Comparison of ENCODE assay signal across 9 cellular contexts in the genomic region with DNA sequence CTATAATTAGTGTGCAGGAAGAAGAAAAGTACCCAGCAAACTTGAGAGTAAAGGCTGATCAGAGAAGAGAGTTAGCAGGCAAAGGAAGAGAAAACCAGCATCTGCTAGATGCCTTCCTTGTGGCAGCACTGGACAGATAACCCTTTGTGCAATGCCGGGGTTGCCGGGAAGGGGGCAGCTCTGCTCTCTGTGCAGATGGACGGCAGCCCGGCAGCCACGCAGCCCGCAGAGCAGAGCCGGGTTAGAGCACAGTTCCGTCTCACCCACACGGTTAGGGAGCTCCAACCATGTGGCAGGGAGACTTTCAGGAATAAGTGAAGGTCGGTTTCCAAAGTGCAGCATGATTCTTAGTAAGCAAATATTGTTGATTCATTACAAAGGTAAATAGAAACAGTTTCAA.
DNase-seq lines count a peak whose midpoint lies in the region; ATAC-seq and TF ChIP-seq lines count a peak whose summit lies in the region.
"Had no signal": no experiment of that assay in that cellular context is flagged by ENCODE, and none has a peak within 500 bp of the region (broad histone marks: within the 10 kb centered on the region; RNA-seq: fewer than 3 reads in every experiment).

No MANE protein-coding gene starts in this region.

- DNase-seq in GM12865 (ENCODE audit: low read depth) (peak; percentile 36), NB4 (ENCODE audit: low read depth) (peak; percentile 80), astrocyte of the hippocampus (ENCODE audit: low read depth, low spot score) (peak; percentile 59), left colon (peak in 1 of 2 donors; percentile 54), ureter (ENCODE audit: low spot score) (peak; percentile 54), inferior parietal cortex (ENCODE audit: extremely low spot score) (no peak), KG1 (lab: John Stamatoyannopoulos, UW) (no peak)

- no peak for TF ChIP-seq POLR2A in NB4 (IDR thresholded peaks at IDR 0.05; ENCODE audit: extremely low read depth, insufficient read length)

- peak; percentile 85 for ATAC-seq in left colon

- H3K4me3 ChIP-seq in GM12865 (ENCODE audit: low read depth, low read length) (no peak overlapping the region), NB4 (ENCODE audit: low read depth, low read length) (no peak overlapping the region)
- H3K4me3 ChIP-seq: HAP-1 had no signal

- TF ChIP-seq CTCF in 22Rv1 (IDR thresholded peaks at IDR 0.05) (peak; percentile 42), GM12865 (IDR thresholded peaks at IDR 0.05; ENCODE audit: insufficient read depth, low read depth, low read length, missing control alignments) (peak; percentile 44), NB4 (IDR thresholded peaks at IDR 0.05; ENCODE audit: low read depth, low read length) (peak; percentile 88)

- no peak overlapping the region for H3K27ac ChIP-seq in 22Rv1

- intact Hi-C loops in left colon (cut with DNase I, micrococcal nuclease) = no loop called here

Comparison
In these comparisons a context has a peak if more than half of its experiments do, and no peak if none do; other contexts are left out.
1. DNase-seq: peak in GM12865 (single experiment), NB4 (single experiment), astrocyte of the hippocampus (single experiment) and ureter (single experiment); none in inferior parietal cortex (single experiment) and KG1 (single experiment).
2. Peak in every context shown above with its lines, with median percentiles within 50 percentile points of each other: CTCF ChIP-seq.